ENCODE assay signal across 26 cellular contexts in the genomic region with DNA sequence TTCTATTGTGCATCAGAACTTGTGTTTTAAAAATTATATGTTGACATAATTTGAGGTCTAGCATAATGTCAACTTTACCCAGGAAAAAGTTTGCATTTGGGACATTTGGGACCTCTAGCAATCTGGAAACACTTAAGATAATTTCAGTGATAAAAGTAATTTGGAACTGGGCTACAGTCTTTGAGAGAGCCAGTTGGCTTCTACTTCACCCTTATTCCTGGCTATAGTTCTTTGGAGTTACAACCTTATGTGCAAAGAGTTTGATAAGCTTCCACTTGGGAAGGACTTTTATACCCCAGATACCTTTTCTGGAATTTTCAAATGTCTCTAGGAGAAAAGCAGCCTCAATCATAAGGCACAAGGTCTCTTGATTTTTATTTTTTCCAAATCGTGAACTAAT.
"Had no signal": no experiment of that assay in that cellular context is flagged by ENCODE, and none has a peak within 500 bp of the region (broad histone marks: within the 10 kb centered on the region; RNA-seq: fewer than 3 reads in every experiment).

No MANE protein-coding gene starts in this region.

- H3K4me1 Mint-ChIP-seq: nephron; neural progenitor cell; stimulated activated naive B cell treated with anti-CD40 and anti-IgM and Interleukin-4, amounts not matched to agents 10 μg/mL and 1 μg/mL and 100 μg/mL, for 72 hours had no signal

- ATAC-seq: natural killer cell; right lobe of liver; stimulated activated effector memory CD8-positive, alpha-beta T cell treated with anti-CD3 and anti-CD28 coated beads, Interleukin-12 subunit alpha, Interleukin-12 subunit beta, amount 100 ng/mL, for 72 hours; stimulated activated naive B cell treated with anti-CD40 and anti-IgM and Interleukin-4, amounts not matched to agents 10 μg/mL and 1 μg/mL and 100 μg/mL, for 72 hours had no signal

- H3K9me3 ChIP-seq: ovary, right lobe of liver, thoracic aorta, thyroid gland, upper lobe of left lung, vagina had no signal

- H3K36me3 Mint-ChIP-seq: stimulated activated effector memory CD8-positive, alpha-beta T cell treated with anti-CD3 and anti-CD28 coated beads, Interleukin-12 subunit alpha, Interleukin-12 subunit beta, amount 100 ng/mL, for 72 hours had no signal

- H3K27me3 Mint-ChIP-seq: progenitor cell of endocrine pancreas had no signal

- H3K4me3 ChIP-seq: neural progenitor cell, ovary, psoas muscle, right lobe of liver, sigmoid colon, stomach, thoracic aorta, thyroid gland, tibial nerve, upper lobe of left lung, vagina had no signal

- H3K27ac ChIP-seq: neural progenitor cell, ovary, parathyroid adenoma, psoas muscle, right lobe of liver, sigmoid colon, stomach, thoracic aorta, thyroid gland, tibial nerve, upper lobe of left lung, vagina had no signal

- H3K4me3 Mint-ChIP-seq: natural killer cell; nephron; neural progenitor cell; stimulated activated effector memory CD8-positive, alpha-beta T cell treated with anti-CD3 and anti-CD28 coated beads, Interleukin-12 subunit alpha, Interleukin-12 subunit beta, amount 100 ng/mL, for 72 hours; stimulated activated naive B cell treated with anti-CD40 and anti-IgM and Interleukin-4, amounts not matched to agents 10 μg/mL and 1 μg/mL and 100 μg/mL, for 72 hours; stimulated activated naive CD8-positive, alpha-beta T cell treated with anti-CD3 and anti-CD28 coated beads, Interleukin-15, Interleukin-2, amounts not matched to agents 100 ng/mL and 50 ng/mL, for 24 hours had no signal

- H3K27ac Mint-ChIP-seq: natural killer cell; nephron; neural progenitor cell; progenitor cell of endocrine pancreas; stimulated activated effector memory CD8-positive, alpha-beta T cell treated with anti-CD3 and anti-CD28 coated beads, Interleukin-12 subunit alpha, Interleukin-12 subunit beta, amount 100 ng/mL, for 72 hours; stimulated activated naive B cell treated with anti-CD40 and anti-IgM and Interleukin-4, amounts not matched to agents 10 μg/mL and 1 μg/mL and 100 μg/mL, for 72 hours; stimulated activated naive CD8-positive, alpha-beta T cell treated with anti-CD3 and anti-CD28 coated beads, Interleukin-15, Interleukin-2, amounts not matched to agents 100 ng/mL and 50 ng/mL, for 24 hours had no signal

- H3K27me3 ChIP-seq: neural progenitor cell, ovary, right lobe of liver, sigmoid colon, stomach, thyroid gland, tibial nerve, upper lobe of left lung, vagina had no signal

- DNase-seq: natural killer cell; occipital lobe; ovary; posterior cingulate gyrus; psoas muscle; right lobe of liver; sigmoid colon; small intestine; stimulated activated CD4-positive, alpha-beta T cell treated with anti-CD3 and anti-CD28 coated beads, Interleukin-15, amount 100 ng/mL, for 24 hours; stimulated activated CD4-positive, alpha-beta T cell treated with anti-CD3 and anti-CD28 coated beads, Interleukin-2, amount 100 ng/mL, for 24 hours; stimulated activated CD4-positive, alpha-beta T cell treated with anti-CD3 and anti-CD28 coated beads, Interleukin-2, amount 100 ng/mL, for 48 hours; stimulated activated CD4-positive, alpha-beta T cell treated with anti-CD3 and anti-CD28 coated beads, Interleukin-4, amount 100 ng/mL, for 24 hours; stimulated activated naive B cell treated with anti-CD40 and anti-IgM and Interleukin-4, amounts not matched to agents 10 μg/mL and 1 μg/mL and 100 μg/mL, for 72 hours; stimulated activated naive CD4-positive, alpha-beta T cell treated with Interleukin-2 at 50 U/mL for 16 hours; stomach; thyroid gland; upper lobe of left lung had no signal

- H3K4me1 ChIP-seq: neural progenitor cell, parathyroid adenoma, right lobe of liver, sigmoid colon, stomach, thyroid gland, tibial nerve, upper lobe of left lung, vagina had no signal

- H3K36me3 ChIP-seq: neural progenitor cell, ovary, right lobe of liver, sigmoid colon, stomach, thoracic aorta, thyroid gland, tibial nerve, upper lobe of left lung, vagina had no signal
